ENCODE assay signal across 1 cellular context in the genomic region with DNA sequence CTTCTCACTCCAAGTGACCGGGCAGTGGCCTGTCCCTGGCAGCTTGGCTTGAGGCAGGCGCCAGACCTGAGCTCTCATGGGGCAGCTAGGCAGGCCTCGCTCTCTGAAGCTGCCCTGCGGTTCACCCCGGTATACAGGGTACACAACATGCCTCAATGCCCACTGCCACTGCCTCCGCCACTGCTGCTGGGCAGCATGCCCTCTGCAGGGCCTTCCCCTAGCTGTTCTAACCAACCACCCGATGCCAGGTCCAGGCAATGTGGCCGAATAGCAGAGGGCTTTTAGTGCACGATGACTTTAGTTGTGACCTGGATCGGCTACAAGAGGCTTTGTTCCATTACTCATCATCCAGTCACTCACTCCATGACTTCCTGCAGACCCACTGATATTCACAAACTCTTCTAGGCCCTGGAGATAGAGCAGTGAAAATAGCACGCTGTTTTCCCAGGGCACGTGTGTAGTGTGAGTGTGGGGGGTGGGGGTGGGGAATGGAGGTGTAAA.
TF ChIP-seq lines count a peak whose summit lies in the region.

No MANE protein-coding gene starts in this region.

TF ChIP-seq in SK-N-SH, 30 proteins besides CTCF, POLR2A, EP300 and RAD21 (continued from another document):
- TF ChIP-seq, protein P1, sequence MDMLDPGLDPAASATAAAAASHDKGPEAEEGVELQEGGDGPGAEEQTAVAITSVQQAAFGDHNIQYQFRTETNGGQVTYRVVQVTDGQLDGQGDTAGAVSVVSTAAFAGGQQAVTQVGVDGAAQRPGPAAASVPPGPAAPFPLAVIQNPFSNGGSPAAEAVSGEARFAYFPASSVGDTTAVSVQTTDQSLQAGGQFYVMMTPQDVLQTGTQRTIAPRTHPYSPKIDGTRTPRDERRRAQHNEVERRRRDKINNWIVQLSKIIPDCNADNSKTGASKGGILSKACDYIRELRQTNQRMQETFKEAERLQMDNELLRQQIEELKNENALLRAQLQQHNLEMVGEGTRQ (IDR thresholded peaks at IDR 0.05; ENCODE audit: borderline replicate concordance, low read depth, low read length), result no peak
- TF ChIP-seq YY1 (IDR thresholded peaks at IDR 0.05; ENCODE audit: low read depth) (no peak), NRF1 (IDR thresholded peaks at IDR 0.05; ENCODE audit: low read depth, low read length) (no peak), TAF1 (IDR thresholded peaks at IDR 0.05; ENCODE audit: borderline replicate concordance, low read depth, low read length) (0 out of 2 replicates have a peak, but pooled peaks have one; percentile 15), RXRA (IDR thresholded peaks at IDR 0.05; ENCODE audit: borderline replicate concordance, low read depth) (peak; percentile 47; the same call in 1 of the 2 replicates), GABPA (IDR thresholded peaks at IDR 0.05; ENCODE audit: low read depth) (no peak), TCF12 (IDR thresholded peaks at IDR 0.05) (peak; percentile 59; the same call in 1 of the 2 replicates), MXI1 (IDR thresholded peaks at IDR 0.05; ENCODE audit: low read depth, low read length) (0 out of 2 replicates have a peak, but pooled peaks have one; percentile 15), ELF1 (IDR thresholded peaks at IDR 0.05) (no peak), GATA2 (CRISPR knock-in tag; IDR thresholded peaks at IDR 0.05) (no peak), TEAD4 (IDR thresholded peaks at IDR 0.05; ENCODE audit: borderline replicate concordance, insufficient read depth) (peak; percentile 49; the same call in 1 of the 2 replicates), SIN3A (IDR thresholded peaks at IDR 0.05; ENCODE audit: borderline replicate concordance, low read depth, low read length) (no peak), FOXM1 (IDR thresholded peaks at IDR 0.05; ENCODE audit: low read depth) (no peak), POLR2AphosphoS5 (IDR thresholded peaks at IDR 0.05; ENCODE audit: low read depth, low read length) (peak; percentile 43), FOXJ3 (CRISPR knock-in tag; IDR thresholded peaks at IDR 0.05) (no peak), MEF2A (IDR thresholded peaks at IDR 0.05; ENCODE audit: borderline replicate concordance, low read depth) (no peak; the same call in 1 of the 2 replicates), SMC3 (IDR thresholded peaks at IDR 0.05; ENCODE audit: low read depth, low read length) (no peak), CHD2 (IDR thresholded peaks at IDR 0.05; ENCODE audit: low read length, partially characterized antibody) (no peak), JUND (IDR thresholded peaks at IDR 0.05) (peak; percentile 61), PBX3 (IDR thresholded peaks at IDR 0.05) (peak; percentile 63; the same call in 1 of the 2 replicates), RCOR1 (IDR thresholded peaks at IDR 0.05; ENCODE audit: low read length) (no peak), RFX5 (IDR thresholded peaks at IDR 0.05; ENCODE audit: low read length) (no peak), MAX (IDR thresholded peaks at IDR 0.05; ENCODE audit: low read depth) (peak; percentile 96), FOSL2 (IDR thresholded peaks at IDR 0.05; ENCODE audit: borderline replicate concordance, low read depth) (peak; percentile 83), USF1 (IDR thresholded peaks at IDR 0.05; ENCODE audit: borderline replicate concordance, low read depth) (peak; percentile 22; the same call in 1 of the 2 replicates), ZBTB33 (IDR thresholded peaks at IDR 0.05; ENCODE audit: borderline replicate concordance, low read depth) (no peak), IRF3 (IDR thresholded peaks at IDR 0.05; ENCODE audit: low read depth, low read length) (no peak), EZH2phosphoT487 (IDR thresholded peaks at IDR 0.05; ENCODE audit: borderline replicate concordance, low read depth) (no peak)
- TF ChIP-seq, protein P2, sequence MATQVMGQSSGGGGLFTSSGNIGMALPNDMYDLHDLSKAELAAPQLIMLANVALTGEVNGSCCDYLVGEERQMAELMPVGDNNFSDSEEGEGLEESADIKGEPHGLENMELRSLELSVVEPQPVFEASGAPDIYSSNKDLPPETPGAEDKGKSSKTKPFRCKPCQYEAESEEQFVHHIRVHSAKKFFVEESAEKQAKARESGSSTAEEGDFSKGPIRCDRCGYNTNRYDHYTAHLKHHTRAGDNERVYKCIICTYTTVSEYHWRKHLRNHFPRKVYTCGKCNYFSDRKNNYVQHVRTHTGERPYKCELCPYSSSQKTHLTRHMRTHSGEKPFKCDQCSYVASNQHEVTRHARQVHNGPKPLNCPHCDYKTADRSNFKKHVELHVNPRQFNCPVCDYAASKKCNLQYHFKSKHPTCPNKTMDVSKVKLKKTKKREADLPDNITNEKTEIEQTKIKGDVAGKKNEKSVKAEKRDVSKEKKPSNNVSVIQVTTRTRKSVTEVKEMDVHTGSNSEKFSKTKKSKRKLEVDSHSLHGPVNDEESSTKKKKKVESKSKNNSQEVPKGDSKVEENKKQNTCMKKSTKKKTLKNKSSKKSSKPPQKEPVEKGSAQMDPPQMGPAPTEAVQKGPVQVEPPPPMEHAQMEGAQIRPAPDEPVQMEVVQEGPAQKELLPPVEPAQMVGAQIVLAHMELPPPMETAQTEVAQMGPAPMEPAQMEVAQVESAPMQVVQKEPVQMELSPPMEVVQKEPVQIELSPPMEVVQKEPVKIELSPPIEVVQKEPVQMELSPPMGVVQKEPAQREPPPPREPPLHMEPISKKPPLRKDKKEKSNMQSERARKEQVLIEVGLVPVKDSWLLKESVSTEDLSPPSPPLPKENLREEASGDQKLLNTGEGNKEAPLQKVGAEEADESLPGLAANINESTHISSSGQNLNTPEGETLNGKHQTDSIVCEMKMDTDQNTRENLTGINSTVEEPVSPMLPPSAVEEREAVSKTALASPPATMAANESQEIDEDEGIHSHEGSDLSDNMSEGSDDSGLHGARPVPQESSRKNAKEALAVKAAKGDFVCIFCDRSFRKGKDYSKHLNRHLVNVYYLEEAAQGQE (IDR thresholded peaks at IDR 0.05; ENCODE audit: low read depth, low read length), result no peak
